27 cellular contexts compared by ENCODE assay signal in the genomic region with DNA sequence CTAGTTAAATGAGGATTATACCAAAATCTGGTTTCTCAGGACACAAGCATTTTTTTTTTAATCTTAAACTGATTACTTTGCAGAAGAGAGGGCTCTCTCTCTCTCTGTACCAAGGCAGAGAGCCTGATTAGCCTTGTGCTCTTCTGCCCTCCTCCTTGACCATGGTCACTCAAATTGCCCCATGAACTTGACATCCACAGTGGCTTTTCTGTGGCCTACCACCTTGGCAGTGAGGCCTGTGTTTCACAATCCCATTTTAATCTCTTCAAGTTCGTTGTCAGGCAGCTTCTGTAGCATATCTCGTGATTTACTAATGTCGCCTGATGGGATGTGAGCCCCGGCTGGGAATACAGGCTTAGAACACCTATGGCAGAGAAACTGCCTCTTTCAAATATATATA.
"Had no signal": no experiment of that assay in that cellular context is flagged by ENCODE, and none has a peak within 500 bp of the region (broad histone marks: within the 10 kb centered on the region; RNA-seq: fewer than 3 reads in every experiment).

No MANE protein-coding gene starts in this region.

- H3K36me3 ChIP-seq: adrenal gland, ascending aorta, brain microvascular endothelial cell, heart left ventricle, neural progenitor cell, upper lobe of left lung had no signal

- H3K79me2 ChIP-seq: parathyroid adenoma had no signal

- H3K4me3 ChIP-seq: adrenal gland, ascending aorta, heart left ventricle, neural progenitor cell, upper lobe of left lung, vagina had no signal

- H3K4me1 ChIP-seq: adrenal gland, ascending aorta, parathyroid adenoma, upper lobe of left lung, vagina had no signal

- H3K27ac ChIP-seq: adrenal gland, ascending aorta, brain microvascular endothelial cell, heart left ventricle, neural progenitor cell, parathyroid adenoma, upper lobe of left lung, vagina had no signal

- H3K27me3 ChIP-seq: adrenal gland, ascending aorta, brain microvascular endothelial cell, heart left ventricle, neural progenitor cell, upper lobe of left lung, vagina had no signal

- H2AFZ ChIP-seq: neural progenitor cell, parathyroid adenoma had no signal

- H3K4me2 ChIP-seq: neural progenitor cell had no signal

- DNase-seq: activated CD4-positive, alpha-beta memory T cell treated with anti-CD3 and anti-CD28 coated beads for 36 hours; activated CD4-positive, alpha-beta T cell treated with anti-CD3 and anti-CD28 coated beads, Interleukin-2, amount 10 ng/mL, durations not matched to agents 24 days and 14 days; activated CD4-positive, CD25-positive, alpha-beta regulatory T cell treated with anti-CD3 and anti-CD28 coated beads, Interleukin-2, amount 50 U/mL, for 72 hours; activated CD8-positive, alpha-beta memory T cell treated with anti-CD3 and anti-CD28 coated beads, Interleukin-2, amount 50 U/mL, for 4 hours; activated naive CD4-positive, alpha-beta T cell treated with anti-CD3 and anti-CD28 coated beads for 36 hours; activated naive CD8-positive, alpha-beta T cell treated with anti-CD3 and anti-CD28 coated beads for 36 hours; activated T-cell treated with anti-CD3 and anti-CD28 coated beads, Interleukin-2, amount 50 U/mL, for 1 hour; brain microvascular endothelial cell; cortex of kidney; heart left ventricle; hypothalamus; immature natural killer cell; kidney; naive thymus-derived CD4-positive, alpha-beta T cell; occipital lobe; stimulated activated CD4-positive, alpha-beta T cell treated with anti-CD3 and anti-CD28 coated beads, Interleukin-4, amount 100 ng/mL, for 24 hours; stimulated activated naive CD8-positive, alpha-beta T cell treated with anti-CD3 and anti-CD28 coated beads, Interleukin-15, amount 100 ng/mL, for 72 hours; substantia nigra; T-helper 2 cell; upper lobe of left lung had no signal

- H3K9me3 ChIP-seq: adrenal gland, ascending aorta, heart left ventricle, upper lobe of left lung, vagina had no signal

- H3K9ac ChIP-seq: neural progenitor cell, parathyroid adenoma had no signal

- ATAC-seq: naive thymus-derived CD4-positive, alpha-beta T cell; sciatic nerve; stimulated activated memory B cell treated with anti-CD40 and anti-IgM and Interleukin-4, amounts not matched to agents 10 μg/mL and 1 μg/mL and 100 μg/mL, for 72 hours; stimulated activated naive CD8-positive, alpha-beta T cell treated with anti-CD3 and anti-CD28 coated beads, Interleukin-15, amount 100 ng/mL, for 72 hours had no signal
